ENCODE assay signal across 30 cellular contexts in genomic region chr16:49793244-49793643, GRCh38.
"Had no signal": no experiment of that assay in that cellular context is flagged by ENCODE, and none has a peak within 500 bp of the region (broad histone marks: within the 10 kb centered on the region; RNA-seq: fewer than 3 reads in every experiment).

No MANE protein-coding gene starts in this region.

- H3K27me3 ChIP-seq: ascending aorta, breast epithelium, cardiac muscle cell, colonic mucosa, esophagus muscularis mucosa, foreskin keratinocyte, gastrocnemius medialis, heart left ventricle had no signal

- H3K36me3 ChIP-seq: ascending aorta, breast epithelium, cardiac muscle cell, colonic mucosa, esophagus muscularis mucosa, gastrocnemius medialis, heart left ventricle had no signal

- DNase-seq: activated CD4-positive, alpha-beta memory T cell treated with anti-CD3 and anti-CD28 coated beads for 36 hours; activated CD4-positive, alpha-beta T cell treated with anti-CD3 and anti-CD28 coated beads for 36 hours; activated CD4-positive, alpha-beta T cell treated with anti-CD3 and anti-CD28 coated beads, Interleukin-2, amount 10 ng/mL, durations not matched to agents 24 days and 14 days; activated CD4-positive, CD25-positive, alpha-beta regulatory T cell; activated CD4-positive, CD25-positive, alpha-beta regulatory T cell treated with anti-CD3 and anti-CD28 coated beads, Interleukin-2, amount 50 U/mL, for 72 hours; activated CD8-positive, alpha-beta memory T cell treated with anti-CD3 and anti-CD28 coated beads, Interleukin-2, amount 50 U/mL, for 48 hours; activated CD8-positive, alpha-beta T cell treated with anti-CD3 and anti-CD28 coated beads, Interleukin-2, amount 10 ng/mL, durations not matched to agents 7 days and 5 days; activated gamma-delta T cell; activated naive CD4-positive, alpha-beta T cell; activated naive CD4-positive, alpha-beta T cell treated with anti-CD3 and anti-CD28 coated beads, Interleukin-2, amount 10 ng/mL, durations not matched to agents 7 days and 5 days; activated naive CD8-positive, alpha-beta T cell treated with anti-CD3 and anti-CD28 coated beads, Interleukin-2, amount 10 ng/mL, durations not matched to agents 7 days and 5 days; activated T-cell treated with anti-CD3 and anti-CD28 coated beads for 4 hours; activated T-cell treated with anti-CD3 and anti-CD28 coated beads, Interleukin-2, amount 50 U/mL, for 24 hours; activated T-cell treated with anti-CD3 and anti-CD28 coated beads, Interleukin-2, amount 50 U/mL, for 72 hours; central memory CD4-positive, alpha-beta T cell; cerebellar nuclear complex; colonic mucosa; effector memory CD8-positive, alpha-beta T cell; erythroblast; foreskin keratinocyte; gastrocnemius medialis; glutamatergic neuron; heart left ventricle; T-helper 2 cell had no signal

- H3K9me3 Mint-ChIP-seq: activated CD4-positive, alpha-beta memory T cell treated with anti-CD3 and anti-CD28 coated beads for 36 hours; activated CD4-positive, alpha-beta T cell treated with anti-CD3 and anti-CD28 coated beads, Interleukin-2, amount 10 ng/mL, durations not matched to agents 24 days and 14 days; activated naive CD4-positive, alpha-beta T cell treated with anti-CD3 and anti-CD28 coated beads, Interleukin-2, amount 10 ng/mL, durations not matched to agents 7 days and 5 days; activated naive CD4-positive, alpha-beta T cell treated with anti-CD3 and anti-CD28 coated beads, Interleukin-2, amount 50 U/mL, for 72 hours; activated naive CD8-positive, alpha-beta T cell treated with anti-CD3 and anti-CD28 coated beads, Interleukin-2, amount 10 ng/mL, durations not matched to agents 7 days and 5 days; activated T-cell treated with anti-CD3 and anti-CD28 coated beads, Interleukin-2, amount 50 U/mL, for 24 hours; activated T-cell treated with anti-CD3 and anti-CD28 coated beads, Interleukin-2, amount 50 U/mL, for 72 hours; effector memory CD8-positive, alpha-beta T cell had no signal

- H3K4me3 Mint-ChIP-seq: activated CD4-positive, alpha-beta memory T cell treated with anti-CD3 and anti-CD28 coated beads for 36 hours; activated CD4-positive, alpha-beta T cell treated with anti-CD3 and anti-CD28 coated beads for 36 hours; activated CD4-positive, alpha-beta T cell treated with anti-CD3 and anti-CD28 coated beads, Interleukin-2, amount 10 ng/mL, durations not matched to agents 24 days and 14 days; activated CD8-positive, alpha-beta T cell treated with anti-CD3 and anti-CD28 coated beads, Interleukin-2, amount 10 ng/mL, durations not matched to agents 7 days and 5 days; activated naive CD4-positive, alpha-beta T cell treated with anti-CD3 and anti-CD28 coated beads, Interleukin-2, amount 10 ng/mL, durations not matched to agents 7 days and 5 days; activated naive CD8-positive, alpha-beta T cell treated with anti-CD3 and anti-CD28 coated beads, Interleukin-2, amount 10 ng/mL, durations not matched to agents 7 days and 5 days; activated T-cell treated with anti-CD3 and anti-CD28 coated beads, Interleukin-2, amount 50 U/mL, for 24 hours; activated T-cell treated with anti-CD3 and anti-CD28 coated beads, Interleukin-2, amount 50 U/mL, for 72 hours; brain; effector memory CD8-positive, alpha-beta T cell had no signal

- H3K4me3 ChIP-seq: ascending aorta, breast epithelium, cardiac muscle cell, colonic mucosa, esophagus muscularis mucosa, gastrocnemius medialis, heart left ventricle had no signal

- H3K27ac Mint-ChIP-seq: activated CD4-positive, alpha-beta memory T cell treated with anti-CD3 and anti-CD28 coated beads for 36 hours; activated CD4-positive, alpha-beta T cell treated with anti-CD3 and anti-CD28 coated beads for 36 hours; activated CD4-positive, alpha-beta T cell treated with anti-CD3 and anti-CD28 coated beads, Interleukin-2, amount 10 ng/mL, durations not matched to agents 24 days and 14 days; activated CD8-positive, alpha-beta T cell treated with anti-CD3 and anti-CD28 coated beads, Interleukin-2, amount 10 ng/mL, durations not matched to agents 7 days and 5 days; activated naive CD4-positive, alpha-beta T cell treated with anti-CD3 and anti-CD28 coated beads, Interleukin-2, amount 10 ng/mL, durations not matched to agents 7 days and 5 days; activated naive CD4-positive, alpha-beta T cell treated with anti-CD3 and anti-CD28 coated beads, Interleukin-2, amount 50 U/mL, for 72 hours; activated naive CD8-positive, alpha-beta T cell treated with anti-CD3 and anti-CD28 coated beads, Interleukin-2, amount 10 ng/mL, durations not matched to agents 7 days and 5 days; activated T-cell treated with anti-CD3 and anti-CD28 coated beads, Interleukin-2, amount 50 U/mL, for 24 hours; activated T-cell treated with anti-CD3 and anti-CD28 coated beads, Interleukin-2, amount 50 U/mL, for 72 hours; brain; effector memory CD8-positive, alpha-beta T cell had no signal

- H3K9me3 ChIP-seq: ascending aorta, breast epithelium, colonic mucosa, esophagus muscularis mucosa, gastrocnemius medialis, heart left ventricle had no signal

- H3K4me1 ChIP-seq: breast epithelium, colonic mucosa, foreskin keratinocyte had no signal

- H3K27ac ChIP-seq: ascending aorta, breast epithelium, cardiac muscle cell, colonic mucosa, esophagus muscularis mucosa, foreskin keratinocyte, gastrocnemius medialis, heart left ventricle had no signal

- H3K36me3 Mint-ChIP-seq: activated CD4-positive, alpha-beta memory T cell treated with anti-CD3 and anti-CD28 coated beads for 36 hours; activated naive CD4-positive, alpha-beta T cell treated with anti-CD3 and anti-CD28 coated beads, Interleukin-2, amount 10 ng/mL, durations not matched to agents 7 days and 5 days; activated naive CD4-positive, alpha-beta T cell treated with anti-CD3 and anti-CD28 coated beads, Interleukin-2, amount 50 U/mL, for 72 hours; activated naive CD8-positive, alpha-beta T cell treated with anti-CD3 and anti-CD28 coated beads, Interleukin-2, amount 10 ng/mL, durations not matched to agents 7 days and 5 days had no signal

- H3K4me1 Mint-ChIP-seq: activated CD4-positive, alpha-beta T cell treated with anti-CD3 and anti-CD28 coated beads for 36 hours; activated CD4-positive, alpha-beta T cell treated with anti-CD3 and anti-CD28 coated beads, Interleukin-2, amount 10 ng/mL, durations not matched to agents 24 days and 14 days; activated naive CD4-positive, alpha-beta T cell treated with anti-CD3 and anti-CD28 coated beads, Interleukin-2, amount 10 ng/mL, durations not matched to agents 7 days and 5 days; activated naive CD8-positive, alpha-beta T cell treated with anti-CD3 and anti-CD28 coated beads, Interleukin-2, amount 10 ng/mL, durations not matched to agents 7 days and 5 days had no signal

- ATAC-seq: activated CD4-positive, alpha-beta T cell treated with anti-CD3 and anti-CD28 coated beads for 36 hours; activated CD8-positive, alpha-beta T cell treated with anti-CD3 and anti-CD28 coated beads, Interleukin-2, amount 10 ng/mL, durations not matched to agents 7 days and 5 days; activated naive CD4-positive, alpha-beta T cell treated with anti-CD3 and anti-CD28 coated beads, Interleukin-2, amount 50 U/mL, for 72 hours; activated T-cell treated with anti-CD3 and anti-CD28 coated beads, Interleukin-2, amount 50 U/mL, for 72 hours; effector memory CD8-positive, alpha-beta T cell; foreskin keratinocyte; gastrocnemius medialis had no signal

- H3K27me3 Mint-ChIP-seq: activated CD4-positive, alpha-beta T cell treated with anti-CD3 and anti-CD28 coated beads for 36 hours; activated T-cell treated with anti-CD3 and anti-CD28 coated beads, Interleukin-2, amount 50 U/mL, for 24 hours had no signal
